In genomic region chr1:96329121-96329520, GRCh38 we compare ENCODE assay signal across 27 cellular contexts.
DNase-seq lines count a peak whose midpoint lies in the region; TF ChIP-seq lines count a peak whose summit lies in the region.
"Had no signal": no experiment of that assay in that cellular context is flagged by ENCODE, and none has a peak within 500 bp of the region (broad histone marks: within the 10 kb centered on the region; RNA-seq: fewer than 3 reads in every experiment).

No MANE protein-coding gene starts in this region.

- H2AK5ac ChIP-seq in neuronal stem cell (ENCODE audit: low read depth, low read length): no peak overlapping the region

- H3K36me3 ChIP-seq in brain microvascular endothelial cell (replicated peaks) (no peaks in the 10 kb centered on the region), neuronal stem cell (replicated peaks in 1 of 2; ENCODE audit: control insufficient read depth in 2 of 2, insufficient read depth in 2 of 2, low read length in 2 of 2) (no peaks in the 10 kb centered on the region), tibial nerve (no peaks in the 10 kb centered on the region), ovary (no peaks in the 10 kb centered on the region)
- H3K36me3 ChIP-seq: cardiac muscle cell, thoracic aorta, uterus had no signal

- no peak overlapping the region for H2BK12ac ChIP-seq in neuronal stem cell (ENCODE audit: low read length)

- no peaks in the 10 kb centered on the region for H3K4me1 ChIP-seq in neuronal stem cell (ENCODE audit: control insufficient read depth in 2 of 2, insufficient read depth in 1 of 2, low read depth in 1 of 2, low read length in 2 of 2)
- H3K4me1 ChIP-seq in tibial nerve: no peaks in the 10 kb centered on the region
- H3K4me1 ChIP-seq in ovary (ENCODE audit: insufficient read depth): no peaks in the 10 kb centered on the region
- H3K4me1 ChIP-seq: uterus had no signal

- H2BK15ac ChIP-seq in neuronal stem cell (ENCODE audit: low read length): no peak overlapping the region

- H2BK120ac ChIP-seq in neuronal stem cell (ENCODE audit: low read depth, low read length): no peak overlapping the region

- WGBS in neuronal stem cell (ENCODE audit: extremely low coverage in 2 of 2, insufficient read length in 2 of 2, insufficient replicate concordance in 1 of 2), 2 donors: no CpG with 5 or more reads among the region's 4 CpGs
- 27% methylated on average over 4 of the region's 4 CpGs for WGBS in tibial nerve, 2 donors
- 34 to 48% (median 39%) methylated on average over 4 of the region's 4 CpGs for WGBS in ovary, 3 donors

- no peaks in the 10 kb centered on the region for H3K36me3 Mint-ChIP-seq in activated naive CD4-positive, alpha-beta T cell treated with anti-CD3 and anti-CD28 coated beads for 36 hours (ENCODE audit: low read depth)
- H3K36me3 Mint-ChIP-seq: CD4-positive, CD25-positive, alpha-beta regulatory T cell; mesothelial cell of epicardium; naive B cell had no signal

- no peaks in the 10 kb centered on the region for H3K9me3 Mint-ChIP-seq in activated naive CD4-positive, alpha-beta T cell treated with anti-CD3 and anti-CD28 coated beads for 36 hours

- no peak overlapping the region for H3K4me3 Mint-ChIP-seq in activated naive CD4-positive, alpha-beta T cell treated with anti-CD3 and anti-CD28 coated beads for 36 hours
- H3K4me3 Mint-ChIP-seq: activated CD4-positive, alpha-beta T cell treated with anti-CD3 and anti-CD28 coated beads, Interleukin-2, amount 10 ng/mL, durations not matched to agents 7 days and 5 days; mesothelial cell of epicardium; naive B cell had no signal

- H3K4me1 Mint-ChIP-seq in activated naive CD4-positive, alpha-beta T cell treated with anti-CD3 and anti-CD28 coated beads for 36 hours (ENCODE audit: low read depth): no peaks in the 10 kb centered on the region
- H3K4me1 Mint-ChIP-seq: activated CD4-positive, alpha-beta T cell treated with anti-CD3 and anti-CD28 coated beads, Interleukin-2, amount 10 ng/mL, durations not matched to agents 7 days and 5 days; CD4-positive, CD25-positive, alpha-beta regulatory T cell; mesothelial cell of epicardium; naive B cell had no signal

- in situ Hi-C loops in brain microvascular endothelial cell (cut with HindIII; ENCODE audit: low pct_ligation_motif_present, low sequenced_read_pairs): no loop called here

- TF ChIP-seq CTCF in NB4 (IDR thresholded peaks at IDR 0.05; ENCODE audit: low read depth, low read length): no peak
- no peak for TF ChIP-seq CTCF in brain microvascular endothelial cell (IDR thresholded peaks at IDR 0.05; ENCODE audit: low read depth, low read length, missing control alignments)
- no peak for TF ChIP-seq CTCF in tibial nerve (IDR thresholded peaks at IDR 0.05)
- no peak for TF ChIP-seq CTCF in ovary (IDR thresholded peaks at IDR 0.05)

- intact Hi-C loops in activated naive CD4-positive, alpha-beta T cell treated with anti-CD3 and anti-CD28 coated beads for 36 hours (cut with micrococcal nuclease): no loop called here
- intact Hi-C loops in ovary (cut with DNase I): no loop called here

- no peak overlapping the region for H3K4me2 ChIP-seq in neuronal stem cell (ENCODE audit: insufficient read depth, low read length, poor library complexity, severe bottlenecking)

- no peak overlapping the region for H3K23ac ChIP-seq in neuronal stem cell (ENCODE audit: low read depth, low read length, poor library complexity)

- H3K27ac ChIP-seq in brain microvascular endothelial cell (no peak overlapping the region), neuronal stem cell (replicated peaks; ENCODE audit: low read length) (no peak overlapping the region), tibial nerve (no peak overlapping the region), ovary (no peak overlapping the region)
- H3K27ac ChIP-seq: cardiac muscle cell, thoracic aorta, uterus had no signal

- H3K4me3 ChIP-seq in NB4 (ENCODE audit: low read depth, low read length): no peak overlapping the region
- no peak overlapping the region for H3K4me3 ChIP-seq in brain microvascular endothelial cell (ENCODE audit: low read depth, low read length)
- H3K4me3 ChIP-seq in neuronal stem cell (ENCODE audit: low read length in 2 of 2): no peak overlapping the region
- no peak overlapping the region for H3K4me3 ChIP-seq in tibial nerve
- H3K4me3 ChIP-seq in ovary: no peak overlapping the region
- H3K4me3 ChIP-seq: cardiac muscle cell, thoracic aorta, uterus had no signal

- H3K27ac Mint-ChIP-seq in activated naive CD4-positive, alpha-beta T cell treated with anti-CD3 and anti-CD28 coated beads for 36 hours: no peak overlapping the region
- H3K27ac Mint-ChIP-seq: activated CD4-positive, alpha-beta T cell treated with anti-CD3 and anti-CD28 coated beads, Interleukin-2, amount 10 ng/mL, durations not matched to agents 7 days and 5 days; CD4-positive, CD25-positive, alpha-beta regulatory T cell; mesothelial cell of epicardium had no signal

- peak; percentile 32 for DNase-seq in Daoy (ENCODE audit: low read depth)
- peak; percentile 6 for DNase-seq in NB4 (ENCODE audit: low read depth)
- DNase-seq in brain microvascular endothelial cell: peak; percentile 13
- no peak for DNase-seq in neuronal stem cell (ENCODE audit: low spot score)
- no peak for DNase-seq in activated naive CD4-positive, alpha-beta T cell treated with anti-CD3 and anti-CD28 coated beads for 36 hours
- DNase-seq in tibial nerve (ENCODE audit: low spot score in 2 of 2): no peak
- no peak for DNase-seq in activated effector memory CD4-positive, alpha-beta T cell treated with Interleukin-2 at 50 U/mL for 16 hours
- DNase-seq in ovary: no peak
- DNase-seq: activated CD4-positive, alpha-beta T cell treated with anti-CD3 and anti-CD28 coated beads, Interleukin-2, amount 10 ng/mL, durations not matched to agents 7 days and 5 days; activated naive CD4-positive, alpha-beta T cell treated with Interleukin-2 at 50 U/mL for 16 hours; activated T-cell treated with anti-CD3 and anti-CD28 coated beads, Interleukin-2, amount 50 U/mL, for 48 hours; amniotic stem cell; CD4-positive, CD25-positive, alpha-beta regulatory T cell; glutamatergic neuron; H7; naive B cell; NCI-H1092; NCI-H1694 treated with DMSO at 0.1 percent for 48 hours; NCI-H2171; NCI-H526; nucleus accumbens; SHP77; stimulated activated naive CD8-positive, alpha-beta T cell treated with anti-CD3 and anti-CD28 coated beads, Interleukin-15, Interleukin-2, amounts not matched to agents 100 U/mL and 50 U/mL, for 24 hours; uterus had no signal

- H3K9ac ChIP-seq in neuronal stem cell (ENCODE audit: low read depth, low read length, poor library complexity): no peak overlapping the region

- TF ChIP-seq POLR2A in NB4 (IDR thresholded peaks at IDR 0.05; ENCODE audit: extremely low read depth, insufficient read length) (no peak), tibial nerve (IDR thresholded peaks at IDR 0.05) (no peak), ovary (IDR thresholded peaks at IDR 0.05) (no peak)

- H3K14ac ChIP-seq in neuronal stem cell (ENCODE audit: low read length): no peak overlapping the region

- H3K18ac ChIP-seq in neuronal stem cell (ENCODE audit: low read length): no peak overlapping the region

- no peak overlapping the region for H3K4ac ChIP-seq in neuronal stem cell (ENCODE audit: low read length)

- no peak for TF ChIP-seq EP300 in tibial nerve (IDR thresholded peaks at IDR 0.05)
- no peak for TF ChIP-seq EP300 in ovary (IDR thresholded peaks at IDR 0.05)

- H3K9me3 ChIP-seq in neuronal stem cell (replicated peaks in 1 of 2; ENCODE audit: control insufficient read depth in 2 of 2, insufficient read depth in 1 of 2, low read depth in 1 of 2, low read length in 2 of 2) (no peaks in the 10 kb centered on the region), tibial nerve (no peaks in the 10 kb centered on the region), ovary (no peaks in the 10 kb centered on the region)
- H3K9me3 ChIP-seq: thoracic aorta, uterus had no signal

- H3K79me1 ChIP-seq in neuronal stem cell (ENCODE audit: low read depth, low read length): no peaks in the 10 kb centered on the region

- no peak overlapping the region for H2BK5ac ChIP-seq in neuronal stem cell (ENCODE audit: low read length)

- CTCF ChIA-PET in activated naive CD4-positive, alpha-beta T cell treated with anti-CD3 and anti-CD28 coated beads for 36 hours (lab: Charles Lee): no interaction called here

- H3K27me3 ChIP-seq in brain microvascular endothelial cell (replicated peaks) (no peaks in the 10 kb centered on the region), neuronal stem cell (ENCODE audit: control insufficient read depth in 3 of 3, insufficient read depth in 3 of 3, low read depth in 1 of 3, low read length in 3 of 3) (no peaks in the 10 kb centered on the region), tibial nerve (no peaks in the 10 kb centered on the region), ovary (no peaks in the 10 kb centered on the region)
- H3K27me3 ChIP-seq: cardiac muscle cell, uterus had no signal

- H3K27me3 Mint-ChIP-seq in activated naive CD4-positive, alpha-beta T cell treated with anti-CD3 and anti-CD28 coated beads for 36 hours (ENCODE audit: low read depth): no peaks in the 10 kb centered on the region
- H3K27me3 Mint-ChIP-seq: activated CD4-positive, alpha-beta T cell treated with anti-CD3 and anti-CD28 coated beads, Interleukin-2, amount 10 ng/mL, durations not matched to agents 7 days and 5 days; CD4-positive, CD25-positive, alpha-beta regulatory T cell; naive B cell had no signal

- H4K8ac ChIP-seq in neuronal stem cell (ENCODE audit: low read depth, low read length): no peak overlapping the region

- peak overlapping the region; percentile 19 for H2AFZ ChIP-seq in neuronal stem cell (ENCODE audit: low read length)

- H4K91ac ChIP-seq in neuronal stem cell (ENCODE audit: low read depth, low read length, poor library complexity): no peak overlapping the region

Comparison
In these comparisons a context has a peak if more than half of its experiments do, and no peak if none do; other contexts are left out.
1. DNase-seq: peak in Daoy (single experiment), NB4 (single experiment) and brain microvascular endothelial cell (single experiment); none in neuronal stem cell (single experiment), activated naive CD4-positive, alpha-beta T cell treated with anti-CD3 and anti-CD28 coated beads for 36 hours (single experiment), tibial nerve (0 of 2), activated effector memory CD4-positive, alpha-beta T cell treated with Interleukin-2 at 50 U/mL for 16 hours (single experiment) and ovary (0 of 5).